8 cellular contexts compared by ENCODE assay signal in the genomic region with DNA sequence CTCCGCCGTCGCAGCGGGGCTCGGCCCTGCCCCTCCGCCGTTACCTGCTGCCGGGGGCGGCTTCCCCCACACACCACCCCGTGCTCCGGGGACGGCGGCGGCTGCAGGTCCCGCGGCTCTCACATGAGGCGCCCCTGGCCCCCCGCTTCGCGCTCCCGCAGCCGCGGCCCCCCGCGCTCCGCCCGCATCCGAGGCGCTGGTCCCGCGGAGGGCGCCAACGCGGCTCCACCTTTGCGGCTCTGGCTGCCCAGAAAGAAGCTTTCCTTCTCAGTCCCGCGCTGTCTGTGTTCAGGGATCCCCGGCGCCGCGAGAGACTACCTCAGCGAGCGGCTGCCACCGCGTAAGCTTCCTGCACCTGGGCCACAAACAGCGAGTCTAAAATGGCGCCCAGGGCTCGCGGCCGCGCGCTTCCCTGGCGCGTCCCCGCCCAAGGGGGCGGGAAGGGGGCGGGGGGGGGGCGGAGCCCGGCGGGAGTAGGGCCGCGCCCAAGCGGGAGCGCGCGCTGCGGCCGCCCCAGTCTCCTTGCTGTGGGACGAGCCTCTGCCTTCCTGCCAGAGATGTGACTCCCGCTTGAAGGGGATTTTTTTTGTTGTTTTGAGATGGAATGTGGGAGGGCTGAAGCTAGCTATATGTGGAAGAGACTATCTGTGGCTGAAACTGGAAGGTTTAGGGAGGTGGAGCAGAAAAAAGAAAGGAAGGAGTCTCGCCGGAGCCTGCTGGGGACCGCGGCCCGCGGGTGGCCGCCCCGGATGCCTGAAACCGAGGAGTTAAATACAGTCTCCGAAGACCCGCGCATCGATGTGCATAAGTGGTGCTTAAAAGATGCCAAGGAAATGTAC. TPM values are rescaled to one million over a fixed set of nuclear protein-coding genes. Genes with fewer than 3 reads are reported as not detected.
DNase-seq lines count a peak whose midpoint lies in the region; ATAC-seq and TF ChIP-seq lines count a peak whose summit lies in the region.

A gene with protein sequence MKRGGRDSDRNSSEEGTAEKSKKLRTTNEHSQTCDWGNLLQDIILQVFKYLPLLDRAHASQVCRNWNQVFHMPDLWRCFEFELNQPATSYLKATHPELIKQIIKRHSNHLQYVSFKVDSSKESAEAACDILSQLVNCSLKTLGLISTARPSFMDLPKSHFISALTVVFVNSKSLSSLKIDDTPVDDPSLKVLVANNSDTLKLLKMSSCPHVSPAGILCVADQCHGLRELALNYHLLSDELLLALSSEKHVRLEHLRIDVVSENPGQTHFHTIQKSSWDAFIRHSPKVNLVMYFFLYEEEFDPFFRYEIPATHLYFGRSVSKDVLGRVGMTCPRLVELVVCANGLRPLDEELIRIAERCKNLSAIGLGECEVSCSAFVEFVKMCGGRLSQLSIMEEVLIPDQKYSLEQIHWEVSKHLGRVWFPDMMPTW (minus strand): TSS at position 377 of the 839 bp plus-strand sequence. CDS start 5,299 bp downstream, outside the sequence.

- DNase-seq in EH (ENCODE audit: low read depth) (peak; percentile 97), GM23338 (ENCODE audit: low spot score) (peak; percentile 84), Kasumi-1 (lab: John Stamatoyannopoulos, UW) (peak; percentile 63 to 84), fibroblast of peridontal ligament (ENCODE audit: extremely low read depth) (peak; percentile 91)
- peak; percentile 77 for DNase-seq in activated T-helper 9 cell treated with anti-CD3 and anti-CD28 coated beads, Interleukin-2, amount 50 U/mL, for 16 hours (ENCODE audit: low read depth)
- DNase-seq in natural killer cell treated with Interleukin-12 subunit alpha and Interleukin-12 subunit beta and Interleukin-15 and Interleukin-18, amount 100 ng/mL, for 72 hours (ENCODE audit: low spot score), result peak; percentile 88
- DNase-seq in stimulated activated naive CD4-positive, alpha-beta T cell treated with Interleukin-2 at 50 U/mL for 16 hours (lab: John Stamatoyannopoulos, UW), result peak; percentile 83

- TF ChIP-seq CTCF in GM23338 (conservative IDR thresholded peaks at IDR 0.05; ENCODE audit: low read depth in 2 of 2), result no peak

- H3K27me3 Mint-ChIP-seq in GM23338 (ENCODE audit: insufficient read depth, low read depth, poor library complexity), result peaks cover 4% of the 10 kb centered on the region
- H3K27me3 Mint-ChIP-seq in natural killer cell treated with Interleukin-12 subunit alpha and Interleukin-12 subunit beta and Interleukin-15 and Interleukin-18, amount 100 ng/mL, for 72 hours, result peaks cover 5 to 10% of the 10 kb centered on the region in 2 donors

- peak within 1 kb of the TSS; percentile 91 for H3K4me3 Mint-ChIP-seq in GM23338
- H3K4me3 Mint-ChIP-seq in natural killer cell treated with Interleukin-12 subunit alpha and Interleukin-12 subunit beta and Interleukin-15 and Interleukin-18, amount 100 ng/mL, for 72 hours, result peak within 1 kb of the TSS; percentile 98

- H4K20me1 ChIP-seq in GM23338 (replicated peaks; ENCODE audit: insufficient read depth), result peaks cover 23% of the 10 kb centered on the region

- H3K36me3 ChIP-seq in GM23338 (ENCODE audit: insufficient read depth), result no peaks in the 10 kb centered on the region

- peak; percentile 80 for ATAC-seq in GM23338
- ATAC-seq in natural killer cell treated with Interleukin-12 subunit alpha and Interleukin-12 subunit beta and Interleukin-15 and Interleukin-18, amount 100 ng/mL, for 72 hours, result peak; percentile 84 to 88

- peaks cover 27% of the 10 kb centered on the region for H3K4me1 Mint-ChIP-seq in GM23338
- H3K4me1 Mint-ChIP-seq in natural killer cell treated with Interleukin-12 subunit alpha and Interleukin-12 subunit beta and Interleukin-15 and Interleukin-18, amount 100 ng/mL, for 72 hours (ENCODE audit: low read depth in 2 of 2), result peaks cover 36 to 65% of the 10 kb centered on the region in 2 donors

- peak within 1 kb of the TSS; percentile 96 for H3K27ac Mint-ChIP-seq in GM23338
- H3K27ac Mint-ChIP-seq in natural killer cell treated with Interleukin-12 subunit alpha and Interleukin-12 subunit beta and Interleukin-15 and Interleukin-18, amount 100 ng/mL, for 72 hours, result peak within 1 kb of the TSS; percentile 79 to 87

- no peaks in the 10 kb centered on the region for H3K9me3 Mint-ChIP-seq in GM23338
- no peaks in the 10 kb centered on the region for H3K9me3 Mint-ChIP-seq in natural killer cell treated with Interleukin-12 subunit alpha and Interleukin-12 subunit beta and Interleukin-15 and Interleukin-18, amount 100 ng/mL, for 72 hours

- H3K4me2 ChIP-seq in GM23338, result peak within 1 kb of the TSS; percentile 92

- no peaks in the 10 kb centered on the region for H3K9me2 ChIP-seq in GM23338 (ENCODE audit: insufficient read depth)

- peaks cover 10% of the 10 kb centered on the region; the same call in 1 of the 2 replicates for H3F3A ChIP-seq in GM23338 (replicated peaks; ENCODE audit: low read depth)

- peak within 1 kb of the TSS; percentile 96 for H2AFZ ChIP-seq in GM23338

- H3K4me3 ChIP-seq in GM23338, result peak within 1 kb of the TSS; percentile 82

- H3K27me3 ChIP-seq in GM23338 (ENCODE audit: insufficient read depth), result no peaks in the 10 kb centered on the region

- H3K36me3 Mint-ChIP-seq in GM23338 (ENCODE audit: low read depth), result no peaks in the 10 kb centered on the region
- H3K36me3 Mint-ChIP-seq in natural killer cell treated with Interleukin-12 subunit alpha and Interleukin-12 subunit beta and Interleukin-15 and Interleukin-18, amount 100 ng/mL, for 72 hours, result no peaks in the 10 kb centered on the region

- H3K79me2 ChIP-seq in GM23338 (replicated peaks; ENCODE audit: insufficient read depth), result peaks cover 44% of the 10 kb centered on the region

- H3K4me1 ChIP-seq in GM23338 (ENCODE audit: insufficient read depth), result peaks cover 21% of the 10 kb centered on the region

- TF ChIP-seq POLR2A in Raji (IDR thresholded peaks at IDR 0.05; ENCODE audit: insufficient read depth, low read depth, low read length), result peak; percentile 83

- H3K27ac ChIP-seq in GM23338 (ENCODE audit: low read depth), result peak within 1 kb of the TSS; percentile 95

TF ChIP-seq in GM23338, 12 proteins besides CTCF, POLR2A, EP300 and RAD21:
- no peak for TF ChIP-seq CREB1 (CRISPR knock-in tag; IDR thresholded peaks at IDR 0.05; ENCODE audit: low read depth)
- TF ChIP-seq NANOG (IDR thresholded peaks at IDR 0.05; ENCODE audit: borderline replicate concordance), result no peak
- TF ChIP-seq STAT1 (IDR thresholded peaks at IDR 0.05; ENCODE audit: unreplicated experiment), result no peak
- TF ChIP-seq ZNF114 (CRISPR knock-in tag; IDR thresholded peaks at IDR 0.05), result no peak
- TF ChIP-seq EZH2phosphoT487 (IDR thresholded peaks at IDR 0.05; ENCODE audit: unreplicated experiment), result no peak
- peak; percentile 89 for TF ChIP-seq POLR2AphosphoS5 (IDR thresholded peaks at IDR 0.05; ENCODE audit: low read depth)

RNA-seq across cellular contexts. Expression of the gene that starts here (rescaled TPM):
- total RNA-seq in GM23338 (2014; rRNA removed; shearing (Covaris generic)), result 14.6 and 19.4 TPM in 2 replicates
- 3.9 and 5.0 TPM in 2 replicates for polyA plus RNA-seq in GM23338 (2016; fragmentation: Nextera tagmentation; extraction: Ambion mirVana)
- 10 to 100 TPM; 26.1 to 35.5 TPM for total RNA-seq in natural killer cell treated with Interleukin-12 subunit alpha and Interleukin-12 subunit beta and Interleukin-15 and Interleukin-18, amount 100 ng/mL, for 72 hours

Comparison
In these comparisons a context has a peak if more than half of its experiments do, and no peak if none do; other contexts are left out.
1. Peak in every context shown above with its lines: DNase-seq, ATAC-seq, H3K4me3 ChIP-seq and H3K27ac ChIP-seq.